13 cellular contexts compared by ENCODE assay signal in the genomic region with DNA sequence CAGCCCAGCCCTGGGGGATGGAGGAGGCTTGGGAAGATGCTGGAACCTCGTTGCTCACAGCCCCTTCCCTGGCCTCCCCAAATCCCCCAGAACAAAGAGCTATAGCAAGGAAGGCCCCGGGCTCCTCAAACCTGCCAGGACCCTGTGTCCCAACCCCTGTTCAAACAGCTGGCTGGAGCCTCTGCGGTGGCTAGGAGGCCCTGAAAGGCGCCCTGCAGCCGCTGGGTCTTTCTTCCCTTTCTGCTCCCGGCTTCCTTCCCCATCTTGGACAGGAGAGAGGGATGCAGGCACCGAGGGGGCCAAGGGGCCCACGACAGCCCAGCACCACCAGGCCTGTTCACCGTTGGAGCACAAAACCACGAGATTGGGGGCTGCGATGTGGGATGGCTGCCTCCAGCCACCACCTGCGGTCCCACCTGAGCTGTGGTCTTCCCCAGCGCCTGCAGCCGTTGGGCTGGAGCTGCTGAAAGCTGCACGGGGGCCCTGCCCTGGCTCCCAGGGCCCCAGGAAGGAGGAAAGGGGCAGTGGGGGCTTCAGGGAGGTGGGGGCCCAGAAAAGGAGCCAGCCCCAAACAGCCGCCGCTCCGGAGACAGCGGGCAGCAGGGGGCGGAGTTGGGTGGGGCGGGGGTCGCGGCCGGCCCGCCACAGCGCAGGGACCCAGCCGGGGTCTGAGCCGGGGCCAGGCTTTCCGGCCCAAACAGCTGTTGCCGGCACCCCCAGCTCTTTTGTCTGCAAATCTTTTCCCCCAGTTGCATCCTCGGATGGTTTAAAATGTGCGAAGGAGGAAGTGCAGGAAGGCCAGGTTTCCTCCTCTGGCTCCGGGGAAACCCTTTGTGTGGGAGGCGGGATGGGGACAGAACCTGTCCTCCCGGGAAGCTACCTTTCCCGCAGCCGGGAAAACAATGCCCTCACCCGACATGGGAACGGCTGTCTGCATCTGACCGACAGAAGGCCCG. TPM values are rescaled to one million over a fixed set of nuclear protein-coding genes. Genes with fewer than 3 reads are reported as not detected.
DNase-seq lines count a peak whose midpoint lies in the region; ATAC-seq, FAIRE-seq and TF ChIP-seq lines count a peak whose summit lies in the region.
"Had no signal": no experiment of that assay in that cellular context is flagged by ENCODE, and none has a peak within 500 bp of the region (broad histone marks: within the 10 kb centered on the region; RNA-seq: fewer than 3 reads in every experiment).

No MANE protein-coding gene starts in this region.

- ATAC-seq in Panc1 = no peak
- ATAC-seq in gastrocnemius medialis = no peak
- ATAC-seq: activated T-cell treated with anti-CD3 and anti-CD28 coated beads, Interleukin-2, amount 50 U/mL, for 72 hours had no signal

- peak; percentile 8 for DNase-seq in GM19239 (ENCODE audit: insufficient read length, low spot score)
- DNase-seq in Panc1 (ENCODE audit: low read depth, low spot score) = no peak
- no peak for DNase-seq in right atrium auricular region (ENCODE audit: low spot score)
- no peak for DNase-seq in gastrocnemius medialis
- no peak for DNase-seq in CD14-positive monocyte (ENCODE audit: low spot score)
- no peak for DNase-seq in NCI-H345 (lab: John Stamatoyannopoulos, UW)
- no peak for DNase-seq in RCC 7860 (ENCODE audit: low spot score)
- DNase-seq: activated T-cell treated with anti-CD3 and anti-CD28 coated beads, Interleukin-2, amount 50 U/mL, for 72 hours; NCI-H2171; SIG-M5 had no signal

- no peak overlapping the region for H3K27ac Mint-ChIP-seq in CD14-positive monocyte
- H3K27ac Mint-ChIP-seq: activated T-cell treated with anti-CD3 and anti-CD28 coated beads, Interleukin-2, amount 50 U/mL, for 72 hours; IgD-negative memory B cell had no signal

- CTCF ChIA-PET in Panc1 (lab: Charles Lee) = no interaction called here

- in situ Hi-C loops in Panc1 (cut with HindIII; ENCODE audit: low pct_unique_long_range_greater_than_20kb, low sequenced_read_pairs) = no loop called here
- in situ Hi-C loops in gastrocnemius medialis (cut with MboI; ENCODE audit: low sequenced_read_pairs in 4 of 4) = no loop called here

- H3K4me3 ChIP-seq in Panc1 (ENCODE audit: low read depth in 2 of 2, low read length in 2 of 2) (no peak overlapping the region), right atrium auricular region (no peak overlapping the region), gastrocnemius medialis (no peak overlapping the region)

- H3K4me1 Mint-ChIP-seq in CD14-positive monocyte = peaks cover 57% of the 10 kb centered on the region

- H3K27me3 ChIP-seq in Panc1 (ENCODE audit: control insufficient read depth, insufficient read depth, low read length) (no peaks in the 10 kb centered on the region), right atrium auricular region (no peaks in the 10 kb centered on the region), gastrocnemius medialis (no peaks in the 10 kb centered on the region)

- intact Hi-C loops in Panc1 (cut with micrococcal nuclease; ENCODE audit: unreplicated experiment) (no loop called here), gastrocnemius medialis (cut with DNase I; ENCODE audit: low total_unique reads) (loop anchor here (5.0 to 10.0 kb wide), 2 partner anchors 42 to 105 kb away; no protein-coding TSS in a partner anchor), CD14-positive monocyte (cut with micrococcal nuclease) (loop anchor here in 1 of 2 donors (5.0 kb wide), 1 partner anchor 98 kb away; no protein-coding TSS in a partner anchor)

- H3K4me1 ChIP-seq in Panc1 (ENCODE audit: control insufficient read depth, insufficient read depth, low read length) = peaks cover 43% of the 10 kb centered on the region
- H3K4me1 ChIP-seq in right atrium auricular region = peaks cover 0 to 96% of the 10 kb centered on the region in 2 donors
- H3K4me1 ChIP-seq in gastrocnemius medialis = peaks cover 51 to 52% of the 10 kb centered on the region in 2 donors

- no TSS peak for BruUV-seq in Panc1 (replicated peaks; lab: Mats Ljungman, UMichigan)

- H3K27ac ChIP-seq in Panc1 (ENCODE audit: low read length) (no peak overlapping the region), right atrium auricular region (peak overlapping the region; percentile 23 to 52), gastrocnemius medialis (peak overlapping the region in 3 of 4 donors; percentile 46 to 52 (median 47))

- FAIRE-seq in GM19239 (lab: Jason Lieb, UNC) (peak; percentile 64), RCC 7860 (lab: Jason Lieb, UNC) (no peak)
- FAIRE-seq: D721Med, keratinocyte had no signal

- peaks cover 21 to 46% (median 25%) of the 10 kb centered on the region in 3 donors for H3K27me3 Mint-ChIP-seq in CD14-positive monocyte (ENCODE audit: low read depth in 3 of 3)
- H3K27me3 Mint-ChIP-seq: IgD-negative memory B cell had no signal

- POLR2A ChIA-PET in Panc1 (lab: Charles Lee) = no interaction called here

- H3K36me3 ChIP-seq in Panc1 (ENCODE audit: control insufficient read depth, insufficient read depth, low read length) (no peaks in the 10 kb centered on the region), right atrium auricular region (peaks cover 6% of the 10 kb centered on the region), gastrocnemius medialis (no peaks in the 10 kb centered on the region)

- H3K36me3 Mint-ChIP-seq in CD14-positive monocyte = peaks cover 29 to 50% of the 10 kb centered on the region in 2 donors
- H3K36me3 Mint-ChIP-seq: IgD-negative memory B cell had no signal

- H3K9me3 Mint-ChIP-seq in CD14-positive monocyte = peaks cover 0 to 2% (median 0%) of the 10 kb centered on the region in 7 donors
- H3K9me3 Mint-ChIP-seq: activated T-cell treated with anti-CD3 and anti-CD28 coated beads, Interleukin-2, amount 50 U/mL, for 72 hours; IgD-negative memory B cell had no signal

- peak overlapping the region in 1 of 2 donors; percentile 62 for H3K4me3 Mint-ChIP-seq in CD14-positive monocyte

- no peak for TF ChIP-seq POLR2A in gastrocnemius medialis (IDR thresholded peaks at IDR 0.05)

- H3K9me3 ChIP-seq in Panc1 (ENCODE audit: control insufficient read depth, insufficient read depth, low read depth, low read length) = no peaks in the 10 kb centered on the region
- no peaks in the 10 kb centered on the region for H3K9me3 ChIP-seq in right atrium auricular region
- no peaks in the 10 kb centered on the region for H3K9me3 ChIP-seq in gastrocnemius medialis

- TF ChIP-seq CTCF in Panc1 (IDR thresholded peaks at IDR 0.05) (peak; percentile 13; the same call in 1 of the 2 replicates), right atrium auricular region (IDR thresholded peaks at IDR 0.05) (peak in 1 of 2 donors; percentile 27), gastrocnemius medialis (IDR thresholded peaks at IDR 0.05 in 4 of 5, conservative IDR thresholded peaks at IDR 0.05 in 1 of 5) (no peak), CD14-positive monocyte (IDR thresholded peaks at IDR 0.05) (no peak)

RNA-seq across cellular contexts. Expression of a gene that starts 16.1 kb away (rescaled TPM):
- total RNA-seq in Panc1 (2021; ENCODE audit: unreplicated experiment) (13.4 TPM), right atrium auricular region (10 to 100 TPM; 14.2 to 39.7 TPM), gastrocnemius medialis (10 to 100 TPM in 1 of 4 donors, 1 to 10 TPM in 3; 6.3 to 15.4 (median 8.2) TPM)
- 11.1 TPM for polyA plus RNA-seq in Panc1 (2012; ENCODE audit: insufficient read length)
- 1 to 10 TPM; 1.4 to 2.2 TPM for polyA plus RNA-seq in CD14-positive monocyte

RNA-seq across cellular contexts. Expression of a gene that starts 47.0 kb away (rescaled TPM):
- 76.5 TPM for total RNA-seq in Panc1 (2021; ENCODE audit: unreplicated experiment)
- 53.1 TPM for polyA plus RNA-seq in Panc1 (2012; ENCODE audit: insufficient read length)
- total RNA-seq in right atrium auricular region = 10 to 100 TPM; 32.6 to 41.6 TPM
- 10 to 100 TPM; 23.9 to 50.4 (median 46.6) TPM for total RNA-seq in gastrocnemius medialis
- polyA plus RNA-seq in CD14-positive monocyte = 10 to 100 TPM; 11.1 to 19.1 TPM
